ENCODE assay signal across 15 cellular contexts in genomic region chr12:115398311-115398781, GRCh38.
DNase-seq lines count a peak whose midpoint lies in the region; ATAC-seq, FAIRE-seq and TF ChIP-seq lines count a peak whose summit lies in the region.
"Had no signal": no experiment of that assay in that cellular context is flagged by ENCODE, and none has a peak within 500 bp of the region (broad histone marks: within the 10 kb centered on the region; RNA-seq: fewer than 3 reads in every experiment).

No MANE protein-coding gene starts in this region.

- H3K36me3 ChIP-seq in bronchial epithelial cell (ENCODE audit: control insufficient read depth, insufficient read depth, low read length), result no peaks in the 10 kb centered on the region
- H3K36me3 ChIP-seq: heart right ventricle, suprapubic skin had no signal

- no peaks in the 10 kb centered on the region for H3K4me1 Mint-ChIP-seq in osteocyte (ENCODE audit: unreplicated experiment)
- H3K4me1 Mint-ChIP-seq: memory B cell had no signal

- no peaks in the 10 kb centered on the region for H3K27me3 ChIP-seq in bronchial epithelial cell (ENCODE audit: control insufficient read depth, insufficient read depth, low read length)
- H3K27me3 ChIP-seq: heart right ventricle, suprapubic skin had no signal

- no peak overlapping the region for H3K4me3 Mint-ChIP-seq in osteocyte (ENCODE audit: unreplicated experiment)
- H3K4me3 Mint-ChIP-seq: memory B cell had no signal

- no peak for FAIRE-seq in bronchial epithelial cell (lab: Jason Lieb, UNC)

- no peaks in the 10 kb centered on the region for H3K27me3 Mint-ChIP-seq in osteocyte (ENCODE audit: unreplicated experiment)
- H3K27me3 Mint-ChIP-seq: memory B cell had no signal

- ATAC-seq in GM21381 (IDR thresholded peaks at IDR 0.05; ENCODE audit: unreplicated experiment) (no peak), HG02852 (IDR thresholded peaks at IDR 0.05; ENCODE audit: unreplicated experiment) (no peak)

- DNase-seq in NCI-H2196 (lab: John Stamatoyannopoulos, UW; ENCODE audit: unreplicated experiment), result peak; percentile 35
- no peak for DNase-seq in NCI-H2196 treated with DMSO at 0.1 percent for 48 hours (lab: John Stamatoyannopoulos, UW; ENCODE audit: unreplicated experiment)
- peak; percentile 76 for DNase-seq in NCI-H2029 (lab: John Stamatoyannopoulos, UW)
- peak; percentile 14 for DNase-seq in bronchial epithelial cell (ENCODE audit: low read depth)
- DNase-seq in osteocyte (ENCODE audit: extremely low spot score, unreplicated experiment), result peak; percentile 68
- no peak for DNase-seq in NCI-H2081 (lab: John Stamatoyannopoulos, UW)
- DNase-seq: amygdala, DMS79, heart right ventricle, NCI-H1417 treated with DMSO at 0.1 percent for 48 hours, posterior cingulate gyrus had no signal

- no peak overlapping the region for H3K4me3 ChIP-seq in bronchial epithelial cell (ENCODE audit: low read depth, low read length)
- H3K4me3 ChIP-seq: heart right ventricle, suprapubic skin had no signal

- H3K9me3 Mint-ChIP-seq in osteocyte (ENCODE audit: unreplicated experiment), result no peaks in the 10 kb centered on the region

- no peak overlapping the region for H3K27ac Mint-ChIP-seq in osteocyte (ENCODE audit: unreplicated experiment)
- H3K27ac Mint-ChIP-seq: memory B cell had no signal

- H3K36me3 Mint-ChIP-seq in osteocyte (ENCODE audit: unreplicated experiment), result no peaks in the 10 kb centered on the region
- H3K36me3 Mint-ChIP-seq: memory B cell had no signal

- TF ChIP-seq CTCF in bronchial epithelial cell (IDR thresholded peaks at IDR 0.05; ENCODE audit: insufficient read depth, low read length, severe bottlenecking), result peak; percentile 32
- TF ChIP-seq CTCF in osteocyte (IDR thresholded peaks at IDR 0.05), result no peak

Comparison
In these comparisons a context has a peak if more than half of its experiments do, and no peak if none do; other contexts are left out.
1. DNase-seq: peak in NCI-H2196 (single experiment), NCI-H2029 (single experiment), bronchial epithelial cell (single experiment) and osteocyte (single experiment); none in NCI-H2196 treated with DMSO at 0.1 percent for 48 hours (single experiment) and NCI-H2081 (0 of 2).